2 cellular contexts compared by ENCODE assay signal in the genomic region with DNA sequence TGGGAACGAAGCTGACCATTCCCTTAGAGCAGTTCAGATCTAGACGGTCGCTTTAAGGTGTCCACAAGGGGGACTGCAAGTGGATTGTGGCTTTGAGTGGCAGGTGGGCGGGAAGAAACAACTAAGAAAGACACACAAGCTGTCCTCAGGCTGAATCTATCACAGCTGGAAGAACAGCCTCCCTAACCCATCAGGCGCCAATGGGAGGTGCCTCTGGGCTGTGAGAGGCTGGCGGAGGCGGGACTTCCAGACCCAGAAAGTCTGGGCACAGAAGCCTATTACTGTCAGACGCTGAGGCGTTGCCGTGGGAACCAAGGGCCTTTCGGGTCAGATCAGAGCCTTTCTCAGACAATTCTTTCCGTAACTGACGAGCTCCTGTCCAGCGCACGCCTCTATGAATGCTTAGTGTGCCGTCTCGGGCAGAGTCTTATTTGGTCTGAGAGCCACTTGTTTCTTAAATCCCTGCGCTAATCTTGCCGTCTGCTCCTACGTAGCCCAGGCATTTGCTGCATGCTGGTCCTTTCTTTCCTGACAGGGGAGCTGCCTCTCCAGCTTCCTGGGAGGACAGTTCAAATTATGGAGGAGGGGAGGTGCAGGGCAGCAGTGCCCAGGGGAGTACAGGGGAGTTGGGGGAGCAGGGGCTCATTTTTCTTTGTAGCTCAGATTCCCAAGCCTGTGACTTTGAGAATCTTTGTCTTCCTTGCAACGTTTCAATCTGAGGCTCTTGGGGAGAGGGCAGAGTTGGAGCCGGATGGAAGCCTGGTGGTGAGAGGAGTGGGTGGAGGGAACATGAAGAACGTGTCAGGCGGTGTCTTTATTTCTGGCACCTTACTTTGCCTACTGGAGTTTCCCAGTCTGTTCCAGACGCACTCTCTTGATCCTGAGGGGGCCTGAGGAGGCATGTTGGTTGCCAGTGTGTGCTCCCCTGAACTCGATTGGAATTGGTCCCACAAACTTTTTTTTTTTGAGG.
TF ChIP-seq lines count a peak whose summit lies in the region.

No MANE protein-coding gene starts in this region.

TF ChIP-seq in HepG2, 621 proteins besides CTCF, POLR2A, EP300 and RAD21:
- TF ChIP-seq, protein P1, sequence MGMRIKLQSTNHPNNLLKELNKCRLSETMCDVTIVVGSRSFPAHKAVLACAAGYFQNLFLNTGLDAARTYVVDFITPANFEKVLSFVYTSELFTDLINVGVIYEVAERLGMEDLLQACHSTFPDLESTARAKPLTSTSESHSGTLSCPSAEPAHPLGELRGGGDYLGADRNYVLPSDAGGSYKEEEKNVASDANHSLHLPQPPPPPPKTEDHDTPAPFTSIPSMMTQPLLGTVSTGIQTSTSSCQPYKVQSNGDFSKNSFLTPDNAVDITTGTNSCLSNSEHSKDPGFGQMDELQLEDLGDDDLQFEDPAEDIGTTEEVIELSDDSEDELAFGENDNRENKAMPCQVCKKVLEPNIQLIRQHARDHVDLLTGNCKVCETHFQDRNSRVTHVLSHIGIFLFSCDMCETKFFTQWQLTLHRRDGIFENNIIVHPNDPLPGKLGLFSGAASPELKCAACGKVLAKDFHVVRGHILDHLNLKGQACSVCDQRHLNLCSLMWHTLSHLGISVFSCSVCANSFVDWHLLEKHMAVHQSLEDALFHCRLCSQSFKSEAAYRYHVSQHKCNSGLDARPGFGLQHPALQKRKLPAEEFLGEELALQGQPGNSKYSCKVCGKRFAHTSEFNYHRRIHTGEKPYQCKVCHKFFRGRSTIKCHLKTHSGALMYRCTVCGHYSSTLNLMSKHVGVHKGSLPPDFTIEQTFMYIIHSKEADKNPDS (CRISPR knock-in tag; IDR thresholded peaks at IDR 0.05), result no peak
- TF ChIP-seq GLI4 (CRISPR knock-in tag; IDR thresholded peaks at IDR 0.05; ENCODE audit: borderline replicate concordance), result no peak
- TF ChIP-seq RFX3 (CRISPR knock-in tag; IDR thresholded peaks at IDR 0.05), result 0 out of 2 replicates have a peak, but pooled peaks have one; percentile 34
- no peak for TF ChIP-seq MZF1 (CRISPR knock-in tag; IDR thresholded peaks at IDR 0.05; ENCODE audit: borderline replicate concordance)
- TF ChIP-seq NFYC (CRISPR knock-in tag; IDR thresholded peaks at IDR 0.05), result peak; percentile 64
- TF ChIP-seq HES4 (CRISPR knock-in tag; IDR thresholded peaks at IDR 0.05; ENCODE audit: borderline replicate concordance), result no peak
- TF ChIP-seq NFYB (CRISPR knock-in tag; IDR thresholded peaks at IDR 0.05), result peak; percentile 73
- TF ChIP-seq, protein P2, sequence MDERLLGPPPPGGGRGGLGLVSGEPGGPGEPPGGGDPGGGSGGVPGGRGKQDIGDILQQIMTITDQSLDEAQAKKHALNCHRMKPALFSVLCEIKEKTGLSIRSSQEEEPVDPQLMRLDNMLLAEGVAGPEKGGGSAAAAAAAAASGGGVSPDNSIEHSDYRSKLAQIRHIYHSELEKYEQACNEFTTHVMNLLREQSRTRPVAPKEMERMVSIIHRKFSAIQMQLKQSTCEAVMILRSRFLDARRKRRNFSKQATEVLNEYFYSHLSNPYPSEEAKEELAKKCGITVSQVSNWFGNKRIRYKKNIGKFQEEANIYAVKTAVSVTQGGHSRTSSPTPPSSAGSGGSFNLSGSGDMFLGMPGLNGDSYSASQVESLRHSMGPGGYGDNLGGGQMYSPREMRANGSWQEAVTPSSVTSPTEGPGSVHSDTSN (CRISPR knock-in tag; IDR thresholded peaks at IDR 0.05), result peak; percentile 65
- TF ChIP-seq SP5 (CRISPR knock-in tag; IDR thresholded peaks at IDR 0.05; ENCODE audit: borderline replicate concordance, low read depth), result peak; percentile 55; the same call in 1 of the 2 replicates
- 0 out of 2 replicates have a peak, but pooled peaks have one; percentile 14 for TF ChIP-seq GABPA (IDR thresholded peaks at IDR 0.05; ENCODE audit: low read depth, low read length)
- TF ChIP-seq GABPA (CRISPR knock-in tag; IDR thresholded peaks at IDR 0.05; ENCODE audit: low read depth), result peak; percentile 24; the same call in 1 of the 2 replicates
- no peak for TF ChIP-seq STAG1 (CRISPR knock-in tag; IDR thresholded peaks at IDR 0.05)

TF ChIP-seq in WTC11, 78 proteins besides CTCF, POLR2A, EP300 and RAD21 (continued from another document):
- TF ChIP-seq, protein P3, sequence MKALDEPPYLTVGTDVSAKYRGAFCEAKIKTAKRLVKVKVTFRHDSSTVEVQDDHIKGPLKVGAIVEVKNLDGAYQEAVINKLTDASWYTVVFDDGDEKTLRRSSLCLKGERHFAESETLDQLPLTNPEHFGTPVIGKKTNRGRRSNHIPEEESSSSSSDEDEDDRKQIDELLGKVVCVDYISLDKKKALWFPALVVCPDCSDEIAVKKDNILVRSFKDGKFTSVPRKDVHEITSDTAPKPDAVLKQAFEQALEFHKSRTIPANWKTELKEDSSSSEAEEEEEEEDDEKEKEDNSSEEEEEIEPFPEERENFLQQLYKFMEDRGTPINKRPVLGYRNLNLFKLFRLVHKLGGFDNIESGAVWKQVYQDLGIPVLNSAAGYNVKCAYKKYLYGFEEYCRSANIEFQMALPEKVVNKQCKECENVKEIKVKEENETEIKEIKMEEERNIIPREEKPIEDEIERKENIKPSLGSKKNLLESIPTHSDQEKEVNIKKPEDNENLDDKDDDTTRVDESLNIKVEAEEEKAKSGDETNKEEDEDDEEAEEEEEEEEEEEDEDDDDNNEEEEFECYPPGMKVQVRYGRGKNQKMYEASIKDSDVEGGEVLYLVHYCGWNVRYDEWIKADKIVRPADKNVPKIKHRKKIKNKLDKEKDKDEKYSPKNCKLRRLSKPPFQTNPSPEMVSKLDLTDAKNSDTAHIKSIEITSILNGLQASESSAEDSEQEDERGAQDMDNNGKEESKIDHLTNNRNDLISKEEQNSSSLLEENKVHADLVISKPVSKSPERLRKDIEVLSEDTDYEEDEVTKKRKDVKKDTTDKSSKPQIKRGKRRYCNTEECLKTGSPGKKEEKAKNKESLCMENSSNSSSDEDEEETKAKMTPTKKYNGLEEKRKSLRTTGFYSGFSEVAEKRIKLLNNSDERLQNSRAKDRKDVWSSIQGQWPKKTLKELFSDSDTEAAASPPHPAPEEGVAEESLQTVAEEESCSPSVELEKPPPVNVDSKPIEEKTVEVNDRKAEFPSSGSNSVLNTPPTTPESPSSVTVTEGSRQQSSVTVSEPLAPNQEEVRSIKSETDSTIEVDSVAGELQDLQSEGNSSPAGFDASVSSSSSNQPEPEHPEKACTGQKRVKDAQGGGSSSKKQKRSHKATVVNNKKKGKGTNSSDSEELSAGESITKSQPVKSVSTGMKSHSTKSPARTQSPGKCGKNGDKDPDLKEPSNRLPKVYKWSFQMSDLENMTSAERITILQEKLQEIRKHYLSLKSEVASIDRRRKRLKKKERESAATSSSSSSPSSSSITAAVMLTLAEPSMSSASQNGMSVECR (CRISPR knock-in tag; IDR thresholded peaks at IDR 0.05; ENCODE audit: borderline replicate concordance), result no peak
- TF ChIP-seq NR2C2 (CRISPR knock-in tag; IDR thresholded peaks at IDR 0.05) (no peak), FOXJ3 (CRISPR knock-in tag; IDR thresholded peaks at IDR 0.05; ENCODE audit: borderline replicate concordance) (no peak), PRRX2 (CRISPR knock-in tag; IDR thresholded peaks at IDR 0.05) (no peak), MXD4 (CRISPR knock-in tag; IDR thresholded peaks at IDR 0.05; ENCODE audit: borderline replicate concordance) (no peak), JUN (CRISPR knock-in tag; IDR thresholded peaks at IDR 0.05) (no peak)
- TF ChIP-seq, protein P4, sequence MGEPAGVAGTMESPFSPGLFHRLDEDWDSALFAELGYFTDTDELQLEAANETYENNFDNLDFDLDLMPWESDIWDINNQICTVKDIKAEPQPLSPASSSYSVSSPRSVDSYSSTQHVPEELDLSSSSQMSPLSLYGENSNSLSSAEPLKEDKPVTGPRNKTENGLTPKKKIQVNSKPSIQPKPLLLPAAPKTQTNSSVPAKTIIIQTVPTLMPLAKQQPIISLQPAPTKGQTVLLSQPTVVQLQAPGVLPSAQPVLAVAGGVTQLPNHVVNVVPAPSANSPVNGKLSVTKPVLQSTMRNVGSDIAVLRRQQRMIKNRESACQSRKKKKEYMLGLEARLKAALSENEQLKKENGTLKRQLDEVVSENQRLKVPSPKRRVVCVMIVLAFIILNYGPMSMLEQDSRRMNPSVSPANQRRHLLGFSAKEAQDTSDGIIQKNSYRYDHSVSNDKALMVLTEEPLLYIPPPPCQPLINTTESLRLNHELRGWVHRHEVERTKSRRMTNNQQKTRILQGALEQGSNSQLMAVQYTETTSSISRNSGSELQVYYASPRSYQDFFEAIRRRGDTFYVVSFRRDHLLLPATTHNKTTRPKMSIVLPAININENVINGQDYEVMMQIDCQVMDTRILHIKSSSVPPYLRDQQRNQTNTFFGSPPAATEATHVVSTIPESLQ (CRISPR knock-in tag; IDR thresholded peaks at IDR 0.05), result no peak
- TF ChIP-seq, protein P5, sequence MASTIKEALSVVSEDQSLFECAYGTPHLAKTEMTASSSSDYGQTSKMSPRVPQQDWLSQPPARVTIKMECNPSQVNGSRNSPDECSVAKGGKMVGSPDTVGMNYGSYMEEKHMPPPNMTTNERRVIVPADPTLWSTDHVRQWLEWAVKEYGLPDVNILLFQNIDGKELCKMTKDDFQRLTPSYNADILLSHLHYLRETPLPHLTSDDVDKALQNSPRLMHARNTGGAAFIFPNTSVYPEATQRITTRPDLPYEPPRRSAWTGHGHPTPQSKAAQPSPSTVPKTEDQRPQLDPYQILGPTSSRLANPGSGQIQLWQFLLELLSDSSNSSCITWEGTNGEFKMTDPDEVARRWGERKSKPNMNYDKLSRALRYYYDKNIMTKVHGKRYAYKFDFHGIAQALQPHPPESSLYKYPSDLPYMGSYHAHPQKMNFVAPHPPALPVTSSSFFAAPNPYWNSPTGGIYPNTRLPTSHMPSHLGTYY (CRISPR knock-in tag; IDR thresholded peaks at IDR 0.05), result no peak
- TF ChIP-seq, protein P6, sequence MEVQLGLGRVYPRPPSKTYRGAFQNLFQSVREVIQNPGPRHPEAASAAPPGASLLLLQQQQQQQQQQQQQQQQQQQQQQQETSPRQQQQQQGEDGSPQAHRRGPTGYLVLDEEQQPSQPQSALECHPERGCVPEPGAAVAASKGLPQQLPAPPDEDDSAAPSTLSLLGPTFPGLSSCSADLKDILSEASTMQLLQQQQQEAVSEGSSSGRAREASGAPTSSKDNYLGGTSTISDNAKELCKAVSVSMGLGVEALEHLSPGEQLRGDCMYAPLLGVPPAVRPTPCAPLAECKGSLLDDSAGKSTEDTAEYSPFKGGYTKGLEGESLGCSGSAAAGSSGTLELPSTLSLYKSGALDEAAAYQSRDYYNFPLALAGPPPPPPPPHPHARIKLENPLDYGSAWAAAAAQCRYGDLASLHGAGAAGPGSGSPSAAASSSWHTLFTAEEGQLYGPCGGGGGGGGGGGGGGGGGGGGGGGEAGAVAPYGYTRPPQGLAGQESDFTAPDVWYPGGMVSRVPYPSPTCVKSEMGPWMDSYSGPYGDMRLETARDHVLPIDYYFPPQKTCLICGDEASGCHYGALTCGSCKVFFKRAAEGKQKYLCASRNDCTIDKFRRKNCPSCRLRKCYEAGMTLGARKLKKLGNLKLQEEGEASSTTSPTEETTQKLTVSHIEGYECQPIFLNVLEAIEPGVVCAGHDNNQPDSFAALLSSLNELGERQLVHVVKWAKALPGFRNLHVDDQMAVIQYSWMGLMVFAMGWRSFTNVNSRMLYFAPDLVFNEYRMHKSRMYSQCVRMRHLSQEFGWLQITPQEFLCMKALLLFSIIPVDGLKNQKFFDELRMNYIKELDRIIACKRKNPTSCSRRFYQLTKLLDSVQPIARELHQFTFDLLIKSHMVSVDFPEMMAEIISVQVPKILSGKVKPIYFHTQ (CRISPR knock-in tag; IDR thresholded peaks at IDR 0.05), result no peak
